1 cellular context compared by ENCODE assay signal in genomic region chr20:32207211-32207625, GRCh38.
TF ChIP-seq lines count a peak whose summit lies in the region.

No MANE protein-coding gene starts in this region.

TF ChIP-seq in HepG2, 621 proteins besides CTCF, POLR2A, EP300 and RAD21 (continued from another document and continues in another):
- no peak for TF ChIP-seq ZNF646 (CRISPR knock-in tag; IDR thresholded peaks at IDR 0.05)
- TF ChIP-seq ZNF557 (CRISPR knock-in tag; IDR thresholded peaks at IDR 0.05) = peak; percentile 24; the same call in 1 of the 2 replicates
- TF ChIP-seq AGO1 (IDR thresholded peaks at IDR 0.05; ENCODE audit: low read depth, low read length, poor library complexity, severe bottlenecking) = no peak
- TF ChIP-seq RAD51 (IDR thresholded peaks at IDR 0.05; ENCODE audit: borderline replicate concordance) = no peak
- no peak for TF ChIP-seq ZNF230 (CRISPR knock-in tag; IDR thresholded peaks at IDR 0.05)
- no peak for TF ChIP-seq ZNF547 (CRISPR knock-in tag; IDR thresholded peaks at IDR 0.05)
- no peak for TF ChIP-seq TRIM22 (IDR thresholded peaks at IDR 0.05)
- no peak for TF ChIP-seq DMAP1 (CRISPR knock-in tag; IDR thresholded peaks at IDR 0.05)
- no peak for TF ChIP-seq CREM (IDR thresholded peaks at IDR 0.05)
- TF ChIP-seq CREM (CRISPR knock-in tag; IDR thresholded peaks at IDR 0.05) = no peak
- TF ChIP-seq DDIT3 (CRISPR knock-in tag; IDR thresholded peaks at IDR 0.05) = no peak
- no peak for TF ChIP-seq NCOA2 (CRISPR knock-in tag; IDR thresholded peaks at IDR 0.05)
- TF ChIP-seq HNF1A (IDR thresholded peaks at IDR 0.05; ENCODE audit: low read depth) = no peak
- no peak for TF ChIP-seq HNF1A (CRISPR knock-in tag; IDR thresholded peaks at IDR 0.05; ENCODE audit: borderline replicate concordance)
- TF ChIP-seq SRSF4 (IDR thresholded peaks at IDR 0.05; ENCODE audit: low read depth, low read length, poor library complexity, severe bottlenecking) = no peak
- TF ChIP-seq ZNF501 (CRISPR knock-in tag; IDR thresholded peaks at IDR 0.05) = no peak
- TF ChIP-seq ZNF382 (CRISPR knock-in tag; IDR thresholded peaks at IDR 0.05; ENCODE audit: borderline replicate concordance) = no peak
- TF ChIP-seq ZBTB10 (CRISPR knock-in tag; IDR thresholded peaks at IDR 0.05; ENCODE audit: borderline replicate concordance) = 0 out of 2 replicates have a peak, but pooled peaks have one; percentile 17
- no peak; the same call in 1 of the 2 replicates for TF ChIP-seq KLF15 (CRISPR knock-in tag; IDR thresholded peaks at IDR 0.05; ENCODE audit: borderline replicate concordance)
- TF ChIP-seq ZNF781 (CRISPR knock-in tag; IDR thresholded peaks at IDR 0.05; ENCODE audit: borderline replicate concordance, not compliant biosample characterization) = no peak
- no peak for TF ChIP-seq RELA (CRISPR knock-in tag; IDR thresholded peaks at IDR 0.05)
- TF ChIP-seq GZF1 (CRISPR knock-in tag; IDR thresholded peaks at IDR 0.05) = no peak
- no peak; the same call in 1 of the 2 replicates for TF ChIP-seq ESRRA (CRISPR knock-in tag; IDR thresholded peaks at IDR 0.05; ENCODE audit: low read depth)
- TF ChIP-seq NKX3-1 (CRISPR knock-in tag; IDR thresholded peaks at IDR 0.05) = no peak
- TF ChIP-seq AFF4 (CRISPR knock-in tag; IDR thresholded peaks at IDR 0.05) = 0 out of 2 replicates have a peak, but pooled peaks have one; percentile 31
- TF ChIP-seq ZNF3 (CRISPR knock-in tag; IDR thresholded peaks at IDR 0.05) = no peak
- no peak for TF ChIP-seq ZNF691 (CRISPR knock-in tag; IDR thresholded peaks at IDR 0.05; ENCODE audit: borderline replicate concordance, low read depth)
- TF ChIP-seq CENPBD1 (CRISPR knock-in tag; IDR thresholded peaks at IDR 0.05; ENCODE audit: borderline replicate concordance, low read depth) = no peak
- no peak for TF ChIP-seq SRSF9 (IDR thresholded peaks at IDR 0.05; ENCODE audit: borderline replicate concordance, insufficient read depth, low read depth, low read length, poor library complexity, severe bottlenecking)
